ENCODE assay signal across 1 cellular context in genomic region chr2:180980185-180980942, GRCh38.
TF ChIP-seq lines count a peak whose summit lies in the region.

UBE2E3 (plus strand) TSS chr2:180980605; CDS start chr2:180982043, 1,438 bp downstream.

TF ChIP-seq in HepG2, 621 proteins besides CTCF, POLR2A, EP300 and RAD21 (continued from another document and continues in another):
- TF ChIP-seq CENPX (CRISPR knock-in tag; IDR thresholded peaks at IDR 0.05) (no peak), TRIM22 (IDR thresholded peaks at IDR 0.05) (no peak), ATF1 (CRISPR knock-in tag; IDR thresholded peaks at IDR 0.05) (no peak), ZNF556 (CRISPR knock-in tag; IDR thresholded peaks at IDR 0.05; ENCODE audit: borderline replicate concordance) (no peak; the same call in 1 of the 2 replicates), SNAPC2 (CRISPR knock-in tag; IDR thresholded peaks at IDR 0.05) (no peak; the same call in 1 of the 2 replicates), REXO4 (CRISPR knock-in tag; IDR thresholded peaks at IDR 0.05; ENCODE audit: borderline replicate concordance) (no peak), ZNF747 (CRISPR knock-in tag; IDR thresholded peaks at IDR 0.05; ENCODE audit: borderline replicate concordance) (no peak), HCFC1 (IDR thresholded peaks at IDR 0.05; ENCODE audit: low read depth, low read length) (no peak; the same call in 1 of the 2 replicates), ZNF7 (CRISPR knock-in tag; IDR thresholded peaks at IDR 0.05) (no peak), MAZ (IDR thresholded peaks at IDR 0.05; ENCODE audit: borderline replicate concordance, low read depth, low read length) (peak; percentile 79; the same call in 1 of the 2 replicates), MAZ (CRISPR knock-in tag; IDR thresholded peaks at IDR 0.05; ENCODE audit: low read depth) (peak; percentile 63; the same call in 1 of the 2 replicates), ZNF775 (CRISPR knock-in tag; IDR thresholded peaks at IDR 0.05; ENCODE audit: borderline replicate concordance) (0 out of 2 replicates have a peak, but pooled peaks have one; percentile 44), SIN3B (IDR thresholded peaks at IDR 0.05; ENCODE audit: low read length) (no peak), ZNF746 (CRISPR knock-in tag; IDR thresholded peaks at IDR 0.05) (no peak), KLF9 (CRISPR knock-in tag; IDR thresholded peaks at IDR 0.05; ENCODE audit: low read depth) (no peak), ZNF766 (CRISPR knock-in tag; IDR thresholded peaks at IDR 0.05; ENCODE audit: borderline replicate concordance) (peak; percentile 72; the same call in 1 of the 2 replicates), ZNF18 (CRISPR knock-in tag; IDR thresholded peaks at IDR 0.05; ENCODE audit: insufficient replicate concordance) (no peak), ZNF20 (CRISPR knock-in tag; IDR thresholded peaks at IDR 0.05) (no peak), ZSCAN21 (CRISPR knock-in tag; IDR thresholded peaks at IDR 0.05; ENCODE audit: borderline replicate concordance) (peak; percentile 67), ZNF33A (CRISPR knock-in tag; IDR thresholded peaks at IDR 0.05; ENCODE audit: borderline replicate concordance) (no peak), EZH2 (conservative IDR thresholded peaks at IDR 0.05; ENCODE audit: low read depth, low read length) (no peak), MAFF (IDR thresholded peaks at IDR 0.05; ENCODE audit: low read depth, low read length) (no peak), ZNF891 (CRISPR knock-in tag; IDR thresholded peaks at IDR 0.05) (no peak), POLR2G (IDR thresholded peaks at IDR 0.05; ENCODE audit: low read depth, low read length) (peak; percentile 70; the same call in 1 of the 2 replicates), ZNF362 (CRISPR knock-in tag; IDR thresholded peaks at IDR 0.05; ENCODE audit: borderline replicate concordance) (no peak; the same call in 1 of the 2 replicates), DNMT3B (CRISPR knock-in tag; conservative IDR thresholded peaks at IDR 0.05) (no peak), ZNF552 (CRISPR knock-in tag; IDR thresholded peaks at IDR 0.05; ENCODE audit: borderline replicate concordance) (no peak), ZSCAN22 (CRISPR knock-in tag; IDR thresholded peaks at IDR 0.05) (no peak), ZBTB39 (CRISPR knock-in tag; IDR thresholded peaks at IDR 0.05) (no peak), HIVEP1 (CRISPR knock-in tag; IDR thresholded peaks at IDR 0.05) (no peak), ZNF737 (CRISPR knock-in tag; IDR thresholded peaks at IDR 0.05; ENCODE audit: borderline replicate concordance) (no peak), ZNF576 (CRISPR knock-in tag; IDR thresholded peaks at IDR 0.05) (0 out of 2 replicates have a peak, but pooled peaks have one; percentile 74), ZNF160 (CRISPR knock-in tag; IDR thresholded peaks at IDR 0.05) (peak; percentile 70; the same call in 1 of the 2 replicates), MEF2D (CRISPR knock-in tag; IDR thresholded peaks at IDR 0.05) (no peak), HMG20A (CRISPR knock-in tag; IDR thresholded peaks at IDR 0.05; ENCODE audit: borderline replicate concordance) (no peak), NR2F2 (IDR thresholded peaks at IDR 0.05; ENCODE audit: borderline replicate concordance, low read depth) (no peak; the same call in 1 of the 2 replicates), SRY (CRISPR knock-in tag; IDR thresholded peaks at IDR 0.05) (no peak), ZNF781 (CRISPR knock-in tag; IDR thresholded peaks at IDR 0.05; ENCODE audit: borderline replicate concordance, not compliant biosample characterization) (no peak), ETV6 (CRISPR knock-in tag; conservative IDR thresholded peaks at IDR 0.05) (peak; percentile 39; the same call in 1 of the 2 replicates), CBX2 (IDR thresholded peaks at IDR 0.05; ENCODE audit: low read depth, low read length) (no peak), CBX2 (CRISPR knock-in tag; IDR thresholded peaks at IDR 0.05; ENCODE audit: low read depth) (no peak), ZNF713 (CRISPR knock-in tag; IDR thresholded peaks at IDR 0.05) (no peak)
- TF ChIP-seq, protein P1, sequence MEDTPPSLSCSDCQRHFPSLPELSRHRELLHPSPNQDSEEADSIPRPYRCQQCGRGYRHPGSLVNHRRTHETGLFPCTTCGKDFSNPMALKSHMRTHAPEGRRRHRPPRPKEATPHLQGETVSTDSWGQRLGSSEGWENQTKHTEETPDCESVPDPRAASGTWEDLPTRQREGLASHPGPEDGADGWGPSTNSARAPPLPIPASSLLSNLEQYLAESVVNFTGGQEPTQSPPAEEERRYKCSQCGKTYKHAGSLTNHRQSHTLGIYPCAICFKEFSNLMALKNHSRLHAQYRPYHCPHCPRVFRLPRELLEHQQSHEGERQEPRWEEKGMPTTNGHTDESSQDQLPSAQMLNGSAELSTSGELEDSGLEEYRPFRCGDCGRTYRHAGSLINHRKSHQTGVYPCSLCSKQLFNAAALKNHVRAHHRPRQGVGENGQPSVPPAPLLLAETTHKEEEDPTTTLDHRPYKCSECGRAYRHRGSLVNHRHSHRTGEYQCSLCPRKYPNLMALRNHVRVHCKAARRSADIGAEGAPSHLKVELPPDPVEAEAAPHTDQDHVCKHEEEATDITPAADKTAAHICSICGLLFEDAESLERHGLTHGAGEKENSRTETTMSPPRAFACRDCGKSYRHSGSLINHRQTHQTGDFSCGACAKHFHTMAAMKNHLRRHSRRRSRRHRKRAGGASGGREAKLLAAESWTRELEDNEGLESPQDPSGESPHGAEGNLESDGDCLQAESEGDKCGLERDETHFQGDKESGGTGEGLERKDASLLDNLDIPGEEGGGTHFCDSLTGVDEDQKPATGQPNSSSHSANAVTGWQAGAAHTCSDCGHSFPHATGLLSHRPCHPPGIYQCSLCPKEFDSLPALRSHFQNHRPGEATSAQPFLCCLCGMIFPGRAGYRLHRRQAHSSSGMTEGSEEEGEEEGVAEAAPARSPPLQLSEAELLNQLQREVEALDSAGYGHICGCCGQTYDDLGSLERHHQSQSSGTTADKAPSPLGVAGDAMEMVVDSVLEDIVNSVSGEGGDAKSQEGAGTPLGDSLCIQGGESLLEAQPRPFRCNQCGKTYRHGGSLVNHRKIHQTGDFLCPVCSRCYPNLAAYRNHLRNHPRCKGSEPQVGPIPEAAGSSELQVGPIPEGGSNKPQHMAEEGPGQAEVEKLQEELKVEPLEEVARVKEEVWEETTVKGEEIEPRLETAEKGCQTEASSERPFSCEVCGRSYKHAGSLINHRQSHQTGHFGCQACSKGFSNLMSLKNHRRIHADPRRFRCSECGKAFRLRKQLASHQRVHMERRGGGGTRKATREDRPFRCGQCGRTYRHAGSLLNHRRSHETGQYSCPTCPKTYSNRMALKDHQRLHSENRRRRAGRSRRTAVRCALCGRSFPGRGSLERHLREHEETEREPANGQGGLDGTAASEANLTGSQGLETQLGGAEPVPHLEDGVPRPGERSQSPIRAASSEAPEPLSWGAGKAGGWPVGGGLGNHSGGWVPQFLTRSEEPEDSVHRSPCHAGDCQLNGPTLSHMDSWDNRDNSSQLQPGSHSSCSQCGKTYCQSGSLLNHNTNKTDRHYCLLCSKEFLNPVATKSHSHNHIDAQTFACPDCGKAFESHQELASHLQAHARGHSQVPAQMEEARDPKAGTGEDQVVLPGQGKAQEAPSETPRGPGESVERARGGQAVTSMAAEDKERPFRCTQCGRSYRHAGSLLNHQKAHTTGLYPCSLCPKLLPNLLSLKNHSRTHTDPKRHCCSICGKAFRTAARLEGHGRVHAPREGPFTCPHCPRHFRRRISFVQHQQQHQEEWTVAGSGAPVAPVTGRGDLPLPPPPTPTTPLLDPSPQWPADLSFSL (CRISPR knock-in tag; IDR thresholded peaks at IDR 0.05) = no peak
- TF ChIP-seq, protein P2, sequence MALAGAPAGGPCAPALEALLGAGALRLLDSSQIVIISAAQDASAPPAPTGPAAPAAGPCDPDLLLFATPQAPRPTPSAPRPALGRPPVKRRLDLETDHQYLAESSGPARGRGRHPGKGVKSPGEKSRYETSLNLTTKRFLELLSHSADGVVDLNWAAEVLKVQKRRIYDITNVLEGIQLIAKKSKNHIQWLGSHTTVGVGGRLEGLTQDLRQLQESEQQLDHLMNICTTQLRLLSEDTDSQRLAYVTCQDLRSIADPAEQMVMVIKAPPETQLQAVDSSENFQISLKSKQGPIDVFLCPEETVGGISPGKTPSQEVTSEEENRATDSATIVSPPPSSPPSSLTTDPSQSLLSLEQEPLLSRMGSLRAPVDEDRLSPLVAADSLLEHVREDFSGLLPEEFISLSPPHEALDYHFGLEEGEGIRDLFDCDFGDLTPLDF (CRISPR knock-in tag; IDR thresholded peaks at IDR 0.05) = no peak
- TF ChIP-seq, protein P3, sequence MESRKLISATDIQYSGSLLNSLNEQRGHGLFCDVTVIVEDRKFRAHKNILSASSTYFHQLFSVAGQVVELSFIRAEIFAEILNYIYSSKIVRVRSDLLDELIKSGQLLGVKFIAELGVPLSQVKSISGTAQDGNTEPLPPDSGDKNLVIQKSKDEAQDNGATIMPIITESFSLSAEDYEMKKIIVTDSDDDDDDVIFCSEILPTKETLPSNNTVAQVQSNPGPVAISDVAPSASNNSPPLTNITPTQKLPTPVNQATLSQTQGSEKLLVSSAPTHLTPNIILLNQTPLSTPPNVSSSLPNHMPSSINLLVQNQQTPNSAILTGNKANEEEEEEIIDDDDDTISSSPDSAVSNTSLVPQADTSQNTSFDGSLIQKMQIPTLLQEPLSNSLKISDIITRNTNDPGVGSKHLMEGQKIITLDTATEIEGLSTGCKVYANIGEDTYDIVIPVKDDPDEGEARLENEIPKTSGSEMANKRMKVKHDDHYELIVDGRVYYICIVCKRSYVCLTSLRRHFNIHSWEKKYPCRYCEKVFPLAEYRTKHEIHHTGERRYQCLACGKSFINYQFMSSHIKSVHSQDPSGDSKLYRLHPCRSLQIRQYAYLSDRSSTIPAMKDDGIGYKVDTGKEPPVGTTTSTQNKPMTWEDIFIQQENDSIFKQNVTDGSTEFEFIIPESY (CRISPR knock-in tag; IDR thresholded peaks at IDR 0.05) = no peak
- TF ChIP-seq, protein P4, sequence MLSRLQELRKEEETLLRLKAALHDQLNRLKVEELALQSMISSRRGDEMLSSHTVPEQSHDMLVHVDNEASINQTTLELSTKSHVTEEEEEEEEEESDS (CRISPR knock-in tag; IDR thresholded peaks at IDR 0.05; ENCODE audit: borderline replicate concordance) = peak; percentile 37; the same call in 1 of the 2 replicates
- TF ChIP-seq, protein P5, sequence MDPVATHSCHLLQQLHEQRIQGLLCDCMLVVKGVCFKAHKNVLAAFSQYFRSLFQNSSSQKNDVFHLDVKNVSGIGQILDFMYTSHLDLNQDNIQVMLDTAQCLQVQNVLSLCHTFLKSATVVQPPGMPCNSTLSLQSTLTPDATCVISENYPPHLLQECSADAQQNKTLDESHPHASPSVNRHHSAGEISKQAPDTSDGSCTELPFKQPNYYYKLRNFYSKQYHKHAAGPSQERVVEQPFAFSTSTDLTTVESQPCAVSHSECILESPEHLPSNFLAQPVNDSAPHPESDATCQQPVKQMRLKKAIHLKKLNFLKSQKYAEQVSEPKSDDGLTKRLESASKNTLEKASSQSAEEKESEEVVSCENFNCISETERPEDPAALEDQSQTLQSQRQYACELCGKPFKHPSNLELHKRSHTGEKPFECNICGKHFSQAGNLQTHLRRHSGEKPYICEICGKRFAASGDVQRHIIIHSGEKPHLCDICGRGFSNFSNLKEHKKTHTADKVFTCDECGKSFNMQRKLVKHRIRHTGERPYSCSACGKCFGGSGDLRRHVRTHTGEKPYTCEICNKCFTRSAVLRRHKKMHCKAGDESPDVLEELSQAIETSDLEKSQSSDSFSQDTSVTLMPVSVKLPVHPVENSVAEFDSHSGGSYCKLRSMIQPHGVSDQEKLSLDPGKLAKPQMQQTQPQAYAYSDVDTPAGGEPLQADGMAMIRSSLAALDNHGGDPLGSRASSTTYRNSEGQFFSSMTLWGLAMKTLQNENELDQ (CRISPR knock-in tag; IDR thresholded peaks at IDR 0.05; ENCODE audit: borderline replicate concordance) = no peak
